In the genomic region with DNA sequence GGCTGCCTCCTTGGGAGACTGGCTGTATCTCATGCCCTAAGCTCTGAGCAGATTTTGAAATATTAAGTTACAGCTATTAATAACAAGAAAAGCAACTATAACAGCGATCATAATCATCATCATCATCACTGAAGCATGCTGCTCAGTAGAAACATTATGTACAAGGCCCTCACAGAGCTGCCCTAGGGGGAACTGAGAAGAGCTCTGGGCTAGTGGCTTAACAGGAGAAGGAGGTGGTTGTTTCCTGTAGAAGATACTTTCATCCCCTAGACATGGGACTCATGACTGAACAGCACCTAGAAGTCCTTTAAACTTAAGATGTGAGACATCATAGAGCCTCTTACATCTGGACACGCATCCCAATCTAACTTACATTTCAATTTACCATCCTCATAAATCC, we compare ENCODE assay signal across 15 cellular contexts.
"Had no signal": no experiment of that assay in that cellular context is flagged by ENCODE, and none has a peak within 500 bp of the region (broad histone marks: within the 10 kb centered on the region; RNA-seq: fewer than 3 reads in every experiment).

No MANE protein-coding gene starts in this region.

- DNase-seq: dermis blood vessel endothelial cell; esophagus squamous epithelium; foreskin fibroblast; glutamatergic neuron; left ventricle myocardium inferior; lower lobe of right lung; natural killer cell; nucleus accumbens; ovary; right cardiac atrium; small intestine; stimulated activated CD4-positive, alpha-beta T cell treated with anti-CD3 and anti-CD28 coated beads, Interleukin-12 subunit alpha, Interleukin-12 subunit beta, amount 100 ng/mL, for 4 hours; stimulated activated naive CD4-positive, alpha-beta T cell treated with Interleukin-2 at 50 U/mL for 16 hours; trophoblast cell had no signal

- ATAC-seq: gastroesophageal sphincter, lower lobe of right lung, natural killer cell, right cardiac atrium had no signal
